In genomic region chr5:160312139-160312959, GRCh38 we compare ENCODE assay signal across 1 cellular context.
TF ChIP-seq lines count a peak whose summit lies in the region.

CCNJL (minus strand) TSS chr5:160312564; CDS start chr5:160311923, 641 bp downstream.

TF ChIP-seq in HEK293, 187 proteins besides CTCF, POLR2A, EP300 and RAD21 (continued from another document):
- TF ChIP-seq ZNF692 (tag by site-specific recombination; IDR thresholded peaks at IDR 0.05) = no peak
TF ChIP-seq in HEK293: peak in this region for 38.
